ENCODE assay signal across 8 cellular contexts in the genomic region with DNA sequence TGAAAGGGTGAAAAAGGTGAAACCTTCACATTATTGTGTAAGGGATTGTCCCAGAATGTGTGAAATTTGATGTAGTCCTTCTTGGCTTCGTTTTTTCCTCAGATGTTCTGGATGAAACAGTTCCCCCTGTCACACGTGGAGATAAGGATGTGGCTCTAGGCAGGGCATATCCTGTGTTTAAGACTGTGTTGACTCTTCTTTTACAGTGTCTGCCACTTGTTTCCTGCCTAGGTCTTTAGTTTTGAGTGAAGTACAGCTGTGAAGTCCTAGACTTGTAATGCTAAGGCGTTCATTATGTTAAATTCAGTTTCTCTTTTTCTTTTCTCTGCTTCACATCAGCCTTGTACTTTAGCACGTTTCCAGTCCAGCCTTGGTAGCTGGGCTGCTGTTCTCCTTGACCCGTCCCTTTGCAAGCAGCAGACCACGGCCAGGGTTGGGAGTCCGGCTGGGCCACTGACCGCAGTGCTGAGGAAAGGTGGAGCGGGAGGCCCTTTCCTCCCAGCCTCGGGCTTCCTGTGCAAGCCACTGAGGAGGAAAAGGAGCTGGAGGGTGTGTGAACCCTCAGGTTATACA. TPM values are rescaled to one million over a fixed set of nuclear protein-coding genes. Genes with fewer than 3 reads are reported as not detected.
DNase-seq lines count a peak whose midpoint lies in the region; ATAC-seq and TF ChIP-seq lines count a peak whose summit lies in the region.

No MANE protein-coding gene starts in this region.

- H3K79me2 ChIP-seq in hepatocyte: peaks cover 42% of the 10 kb centered on the region

- H3K36me3 ChIP-seq in hepatocyte (replicated peaks; ENCODE audit: insufficient read depth, low read depth): no peaks in the 10 kb centered on the region
- H3K36me3 ChIP-seq in stomach smooth muscle (ENCODE audit: control insufficient read depth in 2 of 2, insufficient read depth in 2 of 2, low read length in 2 of 2): no peaks in the 10 kb centered on the region

- H3K4me1 ChIP-seq in hepatocyte (ENCODE audit: insufficient read depth): peaks cover 55% of the 10 kb centered on the region
- H3K4me1 ChIP-seq in stomach smooth muscle (ENCODE audit: control insufficient read depth, insufficient read depth, low read length): peaks cover 72% of the 10 kb centered on the region

- peak overlapping the region; percentile 44 for H3K4me2 ChIP-seq in hepatocyte

- H3K9me3 ChIP-seq in hepatocyte (ENCODE audit: low read depth) (no peaks in the 10 kb centered on the region), stomach smooth muscle (ENCODE audit: control insufficient read depth in 2 of 2, low read length in 2 of 2) (no peaks in the 10 kb centered on the region)

- 29% methylated on average over 10 of the region's 10 CpGs for WGBS in hepatocyte (ENCODE audit: low lambda C conversion rate, missing lambda C conversion rate)

- TF ChIP-seq CTCF in hepatocyte (IDR thresholded peaks at IDR 0.05; ENCODE audit: poor library complexity): no peak
- no peak for TF ChIP-seq CTCF in omental fat pad (IDR thresholded peaks at IDR 0.05)

- no peaks in the 10 kb centered on the region for H4K20me1 ChIP-seq in hepatocyte (ENCODE audit: insufficient read depth, poor library complexity, severe bottlenecking)

- H3K4me3 ChIP-seq in hepatocyte (no peak overlapping the region), stomach smooth muscle (ENCODE audit: low read length in 2 of 2) (peak overlapping the region; percentile 8 to 54)

- ATAC-seq in GM18498 (IDR thresholded peaks at IDR 0.05; ENCODE audit: unreplicated experiment): peak; percentile 77
- peak; percentile 76 for ATAC-seq in GM21737 (IDR thresholded peaks at IDR 0.05; ENCODE audit: unreplicated experiment)
- no peak for ATAC-seq in omental fat pad (ENCODE audit: low FRiP score)

- in situ Hi-C loops in KBM-7 (cut with MboI; ENCODE audit: low pct_unique_long_range_greater_than_20kb, low sequenced_read_pairs): no loop called here

- H3K9me2 ChIP-seq in hepatocyte (replicated peaks; ENCODE audit: insufficient read depth): no peaks in the 10 kb centered on the region

- DNase-seq in KBM-7 (peak; percentile 83), activated T-helper 1 cell treated with Interleukin-2 at 50 U/mL for 16 hours (ENCODE audit: low read depth) (peak; percentile 34), hepatocyte (ENCODE audit: low spot score) (no peak), GM03348 (ENCODE audit: low spot score) (no peak), omental fat pad (ENCODE audit: low spot score) (no peak)

- H3K9ac ChIP-seq in stomach smooth muscle (ENCODE audit: low read length in 2 of 2): peak overlapping the region; percentile 13 to 14

- H2AFZ ChIP-seq in hepatocyte: no peak overlapping the region

- peak overlapping the region; percentile 12 for H3K27ac ChIP-seq in hepatocyte
- peak overlapping the region; percentile 64 for H3K27ac ChIP-seq in stomach smooth muscle (ENCODE audit: low read length)

- H3K27me3 ChIP-seq in hepatocyte: no peaks in the 10 kb centered on the region
- H3K27me3 ChIP-seq in stomach smooth muscle (ENCODE audit: control insufficient read depth in 1 of 2, insufficient read depth in 2 of 2, low read length in 2 of 2): no peaks in the 10 kb centered on the region

RNA-seq across cellular contexts. Expression of a gene that starts 59.1 kb away (rescaled TPM):
- 20.0 and 22.3 TPM in 2 replicates for total RNA-seq in hepatocyte
- 5.1 and 7.8 TPM in 2 replicates for polyA plus RNA-seq in hepatocyte
- total RNA-seq in omental fat pad: 10 to 100 TPM; 35.3 to 68.5 (median 45.9) TPM

Comparison
In these comparisons a context has a peak if more than half of its experiments do, and no peak if none do; other contexts are left out.
1. DNase-seq: peak in KBM-7 (single experiment) and activated T-helper 1 cell treated with Interleukin-2 at 50 U/mL for 16 hours (single experiment); none in hepatocyte (single experiment), GM03348 (single experiment) and omental fat pad (single experiment).